Comparison of ENCODE assay signal across 16 cellular contexts in genomic region chr9:93252781-93253530, GRCh38.
DNase-seq lines count a peak whose midpoint lies in the region; ATAC-seq and TF ChIP-seq lines count a peak whose summit lies in the region.
"Had no signal": no experiment of that assay in that cellular context is flagged by ENCODE, and none has a peak within 500 bp of the region (broad histone marks: within the 10 kb centered on the region; RNA-seq: fewer than 3 reads in every experiment).

No MANE protein-coding gene starts in this region.

- no peaks in the 10 kb centered on the region for H3K9me3 ChIP-seq in right atrium auricular region
- H3K9me3 ChIP-seq in aorta (ENCODE audit: control insufficient read depth, low read length): no peaks in the 10 kb centered on the region
- H3K9me3 ChIP-seq: HAP-1, Peyer's patch had no signal

- H3K27ac ChIP-seq in right atrium auricular region (no peak overlapping the region), aorta (ENCODE audit: low read depth in 1 of 2, low read length in 2 of 2) (no peak overlapping the region)
- H3K27ac ChIP-seq: C4-2B, Peyer's patch had no signal

- H3K4me3 ChIP-seq in right atrium auricular region (no peak overlapping the region), aorta (ENCODE audit: low read length in 2 of 2) (no peak overlapping the region)
- H3K4me3 ChIP-seq: HAP-1, Peyer's patch had no signal

- H3K36me3 ChIP-seq in right atrium auricular region (peaks cover 3% of the 10 kb centered on the region), aorta (ENCODE audit: control insufficient read depth in 1 of 2, insufficient read depth in 2 of 2, low read length in 1 of 2) (no peaks in the 10 kb centered on the region)

- intact Hi-C loops in Right ventricle myocardium inferior (cut with DNase I) (no loop called here), aorta (cut with DNase I) (no loop called here)

- 87 to 90% methylated on average over 20 of the region's 20 CpGs for WGBS in aorta, 2 donors

- DNase-seq in Right ventricle myocardium inferior (ENCODE audit: missing footprints) (peak; percentile 60), right atrium auricular region (ENCODE audit: low spot score) (no peak), islet precursor cell (peak; percentile 63), myocyte (ENCODE audit: low read depth) (peak; percentile 48), aorta (peak; percentile 25 to 68), HPDE6-E6E7 (ENCODE audit: extremely low spot score) (no peak)
- DNase-seq in stimulated activated CD4-positive, alpha-beta T cell treated with anti-CD3 and anti-CD28 coated beads, Interleukin-2, amount 100 ng/mL, for 48 hours: no peak
- DNase-seq: COR-L47, DMS153, NCI-H1436, NCI-H2081, NCI-H510A treated with DMSO at 0.1 percent for 48 hours had no signal

- ATAC-seq in Right ventricle myocardium inferior: no peak
- no peak for ATAC-seq in aorta (ENCODE audit: low FRiP score)
- no peak for ATAC-seq in HG03469 (IDR thresholded peaks at IDR 0.05; ENCODE audit: unreplicated experiment)

- no peak for TF ChIP-seq CTCF in right atrium auricular region (IDR thresholded peaks at IDR 0.05)

- H3K27me3 ChIP-seq in right atrium auricular region (no peaks in the 10 kb centered on the region), aorta (ENCODE audit: control insufficient read depth in 1 of 2, insufficient read depth in 2 of 2, low read length in 1 of 2) (no peaks in the 10 kb centered on the region)
- H3K27me3 ChIP-seq: Peyer's patch had no signal

- H3K4me1 ChIP-seq in right atrium auricular region: peaks cover 0 to 20% of the 10 kb centered on the region in 2 donors
- no peaks in the 10 kb centered on the region for H3K4me1 ChIP-seq in aorta (ENCODE audit: control insufficient read depth in 1 of 2, insufficient read depth in 2 of 2, low read length in 2 of 2)
- H3K4me1 ChIP-seq: Peyer's patch had no signal

Comparison
In these comparisons a context has a peak if more than half of its experiments do, and no peak if none do; other contexts are left out.
1. DNase-seq: peak in Right ventricle myocardium inferior (single experiment), islet precursor cell (single experiment), myocyte (single experiment) and aorta (2 of 2); none in right atrium auricular region (single experiment), HPDE6-E6E7 (single experiment) and stimulated activated CD4-positive, alpha-beta T cell treated with anti-CD3 and anti-CD28 coated beads, Interleukin-2, amount 100 ng/mL, for 48 hours (0 of 2).